18 cellular contexts compared by ENCODE assay signal in genomic region chr2:59887348-59887747, GRCh38.
DNase-seq lines count a peak whose midpoint lies in the region; ATAC-seq, FAIRE-seq and TF ChIP-seq lines count a peak whose summit lies in the region.
"Had no signal": no experiment of that assay in that cellular context is flagged by ENCODE, and none has a peak within 500 bp of the region (broad histone marks: within the 10 kb centered on the region; RNA-seq: fewer than 3 reads in every experiment).

No MANE protein-coding gene starts in this region.

- H3F3A ChIP-seq in Loucy (ENCODE audit: low read depth): no peaks in the 10 kb centered on the region

- no peaks in the 10 kb centered on the region for H3K79me2 ChIP-seq in Loucy (ENCODE audit: insufficient read depth, low read length)

- no peak overlapping the region for H2AFZ ChIP-seq in Loucy (ENCODE audit: low read length)

- H3K9me2 ChIP-seq in Loucy (replicated peaks; ENCODE audit: low read depth, low read length): no peaks in the 10 kb centered on the region

- CTCF ChIA-PET in activated CD4-positive, alpha-beta T cell treated with anti-CD3 and anti-CD28 coated beads for 36 hours (lab: Charles Lee): interaction anchor here (1.1 kb wide), 1 partner anchor 9 kb away, joined by 3 read pairs; no protein-coding TSS in a partner anchor
- CTCF ChIA-PET in RWPE1 (lab: Yijun Ruan, JAX): no interaction called here

- H3K9me3 ChIP-seq in Loucy (ENCODE audit: insufficient read depth, low read depth, low read length): no peaks in the 10 kb centered on the region
- no peaks in the 10 kb centered on the region for H3K9me3 ChIP-seq in small intestine (ENCODE audit: control insufficient read depth, low read depth)
- H3K9me3 ChIP-seq: heart right ventricle had no signal

- H3K36me3 ChIP-seq in Loucy (ENCODE audit: insufficient read depth, low read length) (no peaks in the 10 kb centered on the region), small intestine (ENCODE audit: control insufficient read depth in 2 of 2, insufficient read depth in 2 of 2, low read length in 2 of 2) (no peaks in the 10 kb centered on the region)
- H3K36me3 ChIP-seq: heart right ventricle, ovary had no signal

- FAIRE-seq in small intestine (lab: Jason Lieb, UNC): no peak

- intact Hi-C loops in activated CD4-positive, alpha-beta T cell treated with anti-CD3 and anti-CD28 coated beads for 36 hours (cut with DNase I, micrococcal nuclease): no loop called here
- intact Hi-C loops in left ventricle myocardium superior (cut with micrococcal nuclease): no loop called here

- peak overlapping the region; percentile 35 for H3K27ac Mint-ChIP-seq in activated CD4-positive, alpha-beta T cell treated with anti-CD3 and anti-CD28 coated beads for 36 hours
- peak overlapping the region; percentile 65 for H3K27ac Mint-ChIP-seq in activated naive CD8-positive, alpha-beta T cell treated with anti-CD3 and anti-CD28 coated beads for 36 hours

- H3K27me3 ChIP-seq in Loucy (ENCODE audit: insufficient read depth, low read length, poor library complexity, severe bottlenecking) (no peaks in the 10 kb centered on the region), small intestine (ENCODE audit: control insufficient read depth in 2 of 2, insufficient read depth in 2 of 2, low read length in 2 of 2) (no peaks in the 10 kb centered on the region)
- H3K27me3 ChIP-seq: heart right ventricle, ovary had no signal

- H3K9me3 Mint-ChIP-seq in activated CD4-positive, alpha-beta T cell treated with anti-CD3 and anti-CD28 coated beads for 36 hours (ENCODE audit: low read depth): peaks cover 2% of the 10 kb centered on the region
- H3K9me3 Mint-ChIP-seq in activated naive CD8-positive, alpha-beta T cell treated with anti-CD3 and anti-CD28 coated beads for 36 hours: peaks cover 3% of the 10 kb centered on the region

- peak overlapping the region; percentile 7 for H3K9ac ChIP-seq in Loucy (ENCODE audit: low read depth, low read length, poor library complexity, severe bottlenecking)

- peak overlapping the region; percentile 4 for H3K4me3 Mint-ChIP-seq in activated CD4-positive, alpha-beta T cell treated with anti-CD3 and anti-CD28 coated beads for 36 hours
- H3K4me3 Mint-ChIP-seq in activated naive CD8-positive, alpha-beta T cell treated with anti-CD3 and anti-CD28 coated beads for 36 hours: peak overlapping the region; percentile 64

- no peak overlapping the region for H3K27ac ChIP-seq in small intestine (ENCODE audit: low read depth in 1 of 2, low read length in 1 of 2)
- no peak overlapping the region for H3K27ac ChIP-seq in RWPE1
- H3K27ac ChIP-seq: heart right ventricle, HL-60, ovary had no signal

- H3K4me1 Mint-ChIP-seq in activated CD4-positive, alpha-beta T cell treated with anti-CD3 and anti-CD28 coated beads for 36 hours: peaks cover 39% of the 10 kb centered on the region
- H3K4me1 Mint-ChIP-seq in activated naive CD8-positive, alpha-beta T cell treated with anti-CD3 and anti-CD28 coated beads for 36 hours: peaks cover 40% of the 10 kb centered on the region

- no peak for DNase-seq in activated CD4-positive, alpha-beta T cell treated with anti-CD3 and anti-CD28 coated beads for 36 hours
- DNase-seq in activated CD4-positive, alpha-beta T cell treated with anti-CD3 and anti-CD28 coated beads for 1 hour: no peak
- DNase-seq in activated naive CD8-positive, alpha-beta T cell treated with anti-CD3 and anti-CD28 coated beads for 36 hours: no peak
- peak; percentile 27 for DNase-seq in small intestine
- no peak for DNase-seq in RWPE1 (ENCODE audit: low spot score)
- no peak for DNase-seq in left ventricle myocardium superior
- DNase-seq: 8988T; DMS 273 treated with DMSO at 0.1 percent for 48 hours; HCEC 1CT; heart right ventricle; NCI-H1694 treated with DMSO at 0.1 percent for 48 hours; NCI-H2227 treated with DMSO at 0.1 percent for 48 hours; ovary; stimulated activated naive CD4-positive, alpha-beta T cell treated with Interleukin-2 at 50 U/mL for 16 hours had no signal

- peaks cover 29% of the 10 kb centered on the region for H3K4me1 ChIP-seq in Loucy (ENCODE audit: insufficient read depth, low read length, poor library complexity, severe bottlenecking)
- peaks cover 0 to 3% of the 10 kb centered on the region in 2 donors for H3K4me1 ChIP-seq in small intestine (ENCODE audit: control insufficient read depth in 2 of 2, insufficient read depth in 1 of 2, low read depth in 1 of 2, low read length in 1 of 2)

- H3K4me2 ChIP-seq in Loucy (ENCODE audit: low read depth, low read length, poor library complexity, severe bottlenecking): peak overlapping the region; percentile 65

- no peaks in the 10 kb centered on the region for H4K20me1 ChIP-seq in Loucy (ENCODE audit: insufficient read depth, low read length, poor library complexity, severe bottlenecking)

- ATAC-seq in activated CD4-positive, alpha-beta T cell treated with anti-CD3 and anti-CD28 coated beads for 36 hours: no peak
- ATAC-seq in HG03139 (IDR thresholded peaks at IDR 0.05; ENCODE audit: unreplicated experiment): no peak
- no peak for ATAC-seq in left ventricle myocardium superior
- ATAC-seq: heart right ventricle, sciatic nerve had no signal

- H3K27me3 Mint-ChIP-seq in activated CD4-positive, alpha-beta T cell treated with anti-CD3 and anti-CD28 coated beads for 36 hours: no peaks in the 10 kb centered on the region
- H3K27me3 Mint-ChIP-seq in activated naive CD8-positive, alpha-beta T cell treated with anti-CD3 and anti-CD28 coated beads for 36 hours: no peaks in the 10 kb centered on the region

- H3K36me3 Mint-ChIP-seq in activated CD4-positive, alpha-beta T cell treated with anti-CD3 and anti-CD28 coated beads for 36 hours (ENCODE audit: low read depth): no peaks in the 10 kb centered on the region
- H3K36me3 Mint-ChIP-seq in activated naive CD8-positive, alpha-beta T cell treated with anti-CD3 and anti-CD28 coated beads for 36 hours: peaks cover 1% of the 10 kb centered on the region

- peak overlapping the region; percentile 43 for H3K4me3 ChIP-seq in Loucy (ENCODE audit: low read length, poor library complexity, severe bottlenecking)
- no peak overlapping the region for H3K4me3 ChIP-seq in small intestine (ENCODE audit: low read depth in 1 of 2, low read length in 2 of 2)
- H3K4me3 ChIP-seq: heart right ventricle, ovary had no signal

- TF ChIP-seq CTCF in Loucy (conservative IDR thresholded peaks at IDR 0.05; ENCODE audit: low read length) (no peak), RWPE1 (conservative IDR thresholded peaks at IDR 0.05; ENCODE audit: low read depth) (no peak)

- WGBS in small intestine, 3 donors: 11 to 40% (median 16%) methylated on average over 3 of the region's 3 CpGs

- POLR2A ChIA-PET in activated CD4-positive, alpha-beta T cell treated with anti-CD3 and anti-CD28 coated beads for 36 hours (lab: Charles Lee): no interaction called here
- POLR2A ChIA-PET in RWPE1 (lab: Yijun Ruan, JAX; ENCODE audit: low non-redundant PET): no interaction called here
